17 cellular contexts compared by ENCODE assay signal in genomic region chr2:220127311-220127710, GRCh38.
"Had no signal": no experiment of that assay in that cellular context is flagged by ENCODE, and none has a peak within 500 bp of the region (broad histone marks: within the 10 kb centered on the region; RNA-seq: fewer than 3 reads in every experiment).

No MANE protein-coding gene starts in this region.

- H3K36me3 ChIP-seq: cardiac muscle cell, upper lobe of right lung had no signal

- FAIRE-seq: astrocyte had no signal

- H3K9me3 ChIP-seq: upper lobe of right lung had no signal

- DNase-seq: activated CD4-positive, alpha-beta T cell treated with anti-CD3 and anti-CD28 coated beads for 1 hour; activated CD4-positive, alpha-beta T cell treated with anti-CD3 and anti-CD28 coated beads, Interleukin-2, amount 50 U/mL, for 4 hours; activated naive CD4-positive, alpha-beta T cell treated with anti-CD3 and anti-CD28 coated beads, Interleukin-2, amount 50 U/mL, for 16 hours; erythroblast; hippocampal formation; kidney glomerular epithelial cell; mesendoderm; nucleus accumbens; posterior cingulate gyrus; right cardiac atrium; stimulated activated naive CD8-positive, alpha-beta T cell treated with anti-CD3 and anti-CD28 coated beads, Interleukin-15, Interleukin-2, amounts not matched to agents 100 U/mL and 50 U/mL, for 24 hours; T-cell; T-helper 9 cell; upper lobe of right lung had no signal

- H3K27me3 ChIP-seq: cardiac muscle cell, upper lobe of right lung had no signal

- H3K27ac ChIP-seq: cardiac muscle cell, upper lobe of right lung had no signal

- H3K4me1 ChIP-seq: upper lobe of right lung had no signal

- H3K4me3 ChIP-seq: cardiac muscle cell, skin epidermis, upper lobe of right lung had no signal
